8 cellular contexts compared by ENCODE assay signal in the genomic region with DNA sequence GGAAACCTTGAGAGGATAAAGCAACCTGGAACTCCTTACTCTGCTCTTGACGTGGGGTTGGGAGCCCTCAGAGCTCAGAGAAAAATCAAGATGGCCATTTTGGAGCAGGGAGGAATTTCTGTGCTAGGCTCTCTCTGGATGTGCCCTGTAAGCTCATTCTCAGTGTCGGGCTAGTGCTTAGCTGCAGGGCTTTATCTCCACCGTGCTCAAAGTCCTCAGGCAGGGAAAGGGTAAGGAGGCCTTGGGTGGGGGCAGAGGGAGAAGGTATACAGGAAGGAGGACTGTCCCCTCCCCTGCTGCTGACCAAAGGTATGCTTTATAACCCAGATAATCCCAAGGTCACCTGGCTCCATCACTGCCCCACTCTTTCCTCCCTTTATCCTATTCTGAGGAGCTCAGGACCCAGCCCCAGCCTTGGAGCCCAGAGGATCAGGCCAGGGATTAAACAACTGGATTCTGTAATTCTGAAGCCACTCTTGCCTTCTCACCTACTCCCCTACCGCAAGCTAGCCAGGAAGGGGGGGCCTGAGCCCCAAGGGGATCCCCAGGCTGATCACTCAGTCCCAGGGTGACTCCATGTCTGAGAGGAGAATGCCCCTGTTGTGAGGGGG. TPM values are rescaled to one million over a fixed set of nuclear protein-coding genes. Genes with fewer than 3 reads are reported as not detected.
DNase-seq lines count a peak whose midpoint lies in the region; ATAC-seq lines count a peak whose summit lies in the region.

No MANE protein-coding gene starts in this region.

- DNase-seq in HAP-1 (ENCODE audit: low spot score in 2 of 2) = no peak
- peak; percentile 22 for DNase-seq in activated CD4-positive, alpha-beta memory T cell treated with anti-CD3 and anti-CD28 coated beads for 36 hours
- DNase-seq in right cardiac atrium = no peak
- no peak for DNase-seq in NCI-H146 treated with DMSO at 0.1 percent for 48 hours (lab: John Stamatoyannopoulos, UW; ENCODE audit: unreplicated experiment)
- no peak for DNase-seq in stimulated activated CD8-positive, alpha-beta memory T cell treated with anti-CD3 and anti-CD28 coated beads, Interleukin-4, amount 100 ng/mL, for 48 hours
- DNase-seq in NCI-H524 treated with DMSO at 0.1 percent for 48 hours (lab: John Stamatoyannopoulos, UW) = no peak

- in situ Hi-C loops in HAP-1 (cut with MboI; ENCODE audit: low sequenced_read_pairs) = no loop called here

- POLR2A ChIA-PET in activated CD4-positive, alpha-beta memory T cell treated with anti-CD3 and anti-CD28 coated beads for 36 hours (lab: Charles Lee) = interaction anchor here (1.2 to 2.7 kb wide), 3 partner anchors 9 to 58 kb away, joined by 4 to 26 read pairs (median 8); a partner anchor contains a TSS

- H3K9me3 Mint-ChIP-seq in activated CD4-positive, alpha-beta memory T cell treated with anti-CD3 and anti-CD28 coated beads for 36 hours = no peaks in the 10 kb centered on the region

- H3K27ac ChIP-seq in right cardiac atrium (ENCODE audit: low read length) (no peak overlapping the region), skeletal muscle tissue (ENCODE audit: low read depth, low read length) (no peak overlapping the region)

- H3K36me3 ChIP-seq in HAP-1 (replicated peaks) (peaks cover 11% of the 10 kb centered on the region), skeletal muscle tissue (ENCODE audit: control insufficient read depth in 3 of 3, insufficient read depth in 3 of 3, low read length in 3 of 3) (peaks cover 7 to 11% (median 8%) of the 10 kb centered on the region in 3 donors)

- H3K4me1 ChIP-seq in HAP-1 (no peaks in the 10 kb centered on the region; the same call in none of the 2 replicates), right cardiac atrium (ENCODE audit: control insufficient read depth, insufficient read depth, low read length) (peaks cover 2% of the 10 kb centered on the region), skeletal muscle tissue (ENCODE audit: control insufficient read depth in 3 of 3, insufficient read depth in 3 of 3, low read length in 3 of 3) (peaks cover 19 to 24% (median 23%) of the 10 kb centered on the region in 3 donors)

- peak overlapping the region; percentile 69 to 89 (median 76) for H3K9ac ChIP-seq in skeletal muscle tissue (ENCODE audit: low read depth in 1 of 3, low read length in 3 of 3)

- peak overlapping the region; percentile 55 for H3K4me3 ChIP-seq in HAP-1
- H3K4me3 ChIP-seq in right cardiac atrium (ENCODE audit: low read length) = peak overlapping the region; percentile 67
- H3K4me3 ChIP-seq in skeletal muscle tissue (ENCODE audit: low read length in 3 of 3) = peak overlapping the region; percentile 75 to 85 (median 82)

- peak in 1 of 2 donors; percentile 1 for ATAC-seq in right cardiac atrium
- ATAC-seq in activated CD4-positive, CD25-positive, alpha-beta regulatory T cell treated with anti-CD3 and anti-CD28 coated beads, Interleukin-2, amount 50 U/mL, for 24 hours = no peak

- H3K27me3 Mint-ChIP-seq in activated CD4-positive, alpha-beta memory T cell treated with anti-CD3 and anti-CD28 coated beads for 36 hours = no peaks in the 10 kb centered on the region

- no peaks in the 10 kb centered on the region for H3K27me3 ChIP-seq in HAP-1 (ENCODE audit: low read depth)
- H3K27me3 ChIP-seq in right cardiac atrium (ENCODE audit: control insufficient read depth, insufficient read depth) = no peaks in the 10 kb centered on the region
- H3K27me3 ChIP-seq in skeletal muscle tissue (ENCODE audit: control insufficient read depth in 3 of 3, insufficient read depth in 3 of 3, low read length in 3 of 3) = no peaks in the 10 kb centered on the region

- H3K36me3 Mint-ChIP-seq in activated CD4-positive, alpha-beta memory T cell treated with anti-CD3 and anti-CD28 coated beads for 36 hours = peaks cover 18% of the 10 kb centered on the region

- H3K9me3 ChIP-seq in HAP-1 = no peaks in the 10 kb centered on the region
- H3K9me3 ChIP-seq in right cardiac atrium (ENCODE audit: control insufficient read depth, low read length) = no peaks in the 10 kb centered on the region
- H3K9me3 ChIP-seq in skeletal muscle tissue (ENCODE audit: control insufficient read depth in 3 of 3, low read length in 3 of 3) = no peaks in the 10 kb centered on the region

- CTCF ChIA-PET in activated CD4-positive, alpha-beta memory T cell treated with anti-CD3 and anti-CD28 coated beads for 36 hours (lab: Charles Lee) = interaction anchor here (0.6 to 3.4 kb wide), 3 partner anchors 10 to 781 kb away, joined by 3 to 35 read pairs (median 3); a partner anchor contains a TSS

- no peak overlapping the region for H3K27ac Mint-ChIP-seq in activated CD4-positive, alpha-beta memory T cell treated with anti-CD3 and anti-CD28 coated beads for 36 hours

- H3K4me3 Mint-ChIP-seq in activated CD4-positive, alpha-beta memory T cell treated with anti-CD3 and anti-CD28 coated beads for 36 hours = peak overlapping the region; percentile 69

- peaks cover 28% of the 10 kb centered on the region for H3K4me1 Mint-ChIP-seq in activated CD4-positive, alpha-beta memory T cell treated with anti-CD3 and anti-CD28 coated beads for 36 hours (ENCODE audit: low read depth)

- intact Hi-C loops in activated CD4-positive, alpha-beta memory T cell treated with anti-CD3 and anti-CD28 coated beads for 36 hours (cut with micrococcal nuclease) = loop anchor here (5.0 kb wide), 1 partner anchor 106 kb away; a partner anchor contains a TSS
- intact Hi-C loops in right cardiac atrium (cut with DNase I) = no loop called here

- 44% methylated on average over 4 of the region's 4 CpGs for WGBS in right cardiac atrium

RNA-seq across cellular contexts. Expression of a gene that starts 1.1 kb away (rescaled TPM):
- total RNA-seq in activated CD4-positive, alpha-beta memory T cell treated with anti-CD3 and anti-CD28 coated beads for 36 hours = 10 to 100 TPM; 10.2 to 10.5 TPM
- total RNA-seq in right cardiac atrium = 10 to 100 TPM; 14.3 to 24.5 (median 20.3) TPM
- polyA plus RNA-seq in right cardiac atrium = 23.7 TPM
- 4.2 TPM for total RNA-seq in skeletal muscle tissue

RNA-seq across cellular contexts. Expression of a gene that starts 8.6 kb away (rescaled TPM):
- total RNA-seq in activated CD4-positive, alpha-beta memory T cell treated with anti-CD3 and anti-CD28 coated beads for 36 hours = 10 to 100 TPM; 13.5 to 14.6 TPM
- total RNA-seq in right cardiac atrium = 1 to 10 TPM; 4.4 to 7.8 (median 5.0) TPM
- polyA plus RNA-seq in right cardiac atrium = 5.2 TPM
- total RNA-seq in skeletal muscle tissue = 4.2 TPM

RNA-seq across cellular contexts. Expression of a gene that starts 48.1 kb away (rescaled TPM):
- 10 to 100 TPM; 74.8 to 84.0 TPM for total RNA-seq in activated CD4-positive, alpha-beta memory T cell treated with anti-CD3 and anti-CD28 coated beads for 36 hours
- 10 to 100 TPM; 44.3 to 51.6 (median 46.6) TPM for total RNA-seq in right cardiac atrium
- polyA plus RNA-seq in right cardiac atrium = 36.2 TPM
- total RNA-seq in skeletal muscle tissue = 44.9 TPM

RNA-seq across cellular contexts. Expression of a gene that starts 58.0 kb away (rescaled TPM):
- total RNA-seq in activated CD4-positive, alpha-beta memory T cell treated with anti-CD3 and anti-CD28 coated beads for 36 hours = 10 to 100 TPM; 11.8 to 12.3 TPM
- total RNA-seq in right cardiac atrium (1 to 10 TPM; 3.7 to 8.4 (median 4.4) TPM), skeletal muscle tissue (4.7 TPM)
- 3.5 TPM for polyA plus RNA-seq in right cardiac atrium

RNA-seq across cellular contexts. Expression of a gene that starts 58.1 kb away (rescaled TPM):
- 100 to 1,000 TPM; 106 to 112 TPM for total RNA-seq in activated CD4-positive, alpha-beta memory T cell treated with anti-CD3 and anti-CD28 coated beads for 36 hours
- 10 to 100 TPM; 15.3 to 21.4 (median 18.4) TPM for total RNA-seq in right cardiac atrium
- 10.7 TPM for polyA plus RNA-seq in right cardiac atrium
- total RNA-seq in skeletal muscle tissue = 20.9 TPM
